8 cellular contexts compared by ENCODE assay signal in genomic region chr1:109482796-109483638, GRCh38. TPM values are rescaled to one million over a fixed set of nuclear protein-coding genes. Genes with fewer than 3 reads are reported as not detected.
DNase-seq lines count a peak whose midpoint lies in the region; ATAC-seq and TF ChIP-seq lines count a peak whose summit lies in the region.

No MANE protein-coding gene starts in this region.

- peak in 1 of 6 experiments; percentile 8 for TF ChIP-seq CTCF in Peyer's patch (IDR thresholded peaks at IDR 0.05)

- peak overlapping the region; percentile 92 for H3K4me2 ChIP-seq in skeletal muscle satellite cell (ENCODE audit: low read length)

- H3K9me3 ChIP-seq in Peyer's patch (no peaks in the 10 kb centered on the region), skeletal muscle satellite cell (replicated peaks; ENCODE audit: low read length) (no peaks in the 10 kb centered on the region)

- H3K27ac ChIP-seq in Peyer's patch = peak overlapping the region in 3 of 4 donors; percentile 15 to 81 (median 52)

- no peak for TF ChIP-seq POLR2A in Peyer's patch (IDR thresholded peaks at IDR 0.05)

- no peak overlapping the region for H3K9ac ChIP-seq in skeletal muscle satellite cell (ENCODE audit: low read depth, low read length)

- H3K27me3 ChIP-seq in Peyer's patch (no peaks in the 10 kb centered on the region), skeletal muscle satellite cell (ENCODE audit: control insufficient read depth, insufficient read depth, low read length) (peaks cover 33% of the 10 kb centered on the region)

- peak; percentile 22 for ATAC-seq in HG03064 (IDR thresholded peaks at IDR 0.05; ENCODE audit: low read depth, unreplicated experiment)

- peak overlapping the region; percentile 67 to 92 (median 78) for H3K4me3 ChIP-seq in Peyer's patch
- H3K4me3 ChIP-seq in iPS-11a (ENCODE audit: low read depth, low read length) = peak overlapping the region; percentile 53
- H3K4me3 ChIP-seq in skeletal muscle satellite cell (ENCODE audit: low read length) = peak overlapping the region; percentile 72

- H3K4me1 ChIP-seq in Peyer's patch = peaks cover 0 to 16% (median 8%) of the 10 kb centered on the region in 4 donors
- H3K4me1 ChIP-seq in skeletal muscle satellite cell (ENCODE audit: control insufficient read depth, insufficient read depth, low read length) = peaks cover 18% of the 10 kb centered on the region

- H3K36me3 ChIP-seq in Peyer's patch (peaks cover 0 to 5% (median 0%) of the 10 kb centered on the region in 3 donors), skeletal muscle satellite cell (ENCODE audit: insufficient read depth, low read length) (peaks cover 19% of the 10 kb centered on the region)

- DNase-seq in stimulated activated CD8-positive, alpha-beta memory T cell treated with anti-CD3 and anti-CD28 coated beads, Interleukin-12 subunit alpha, Interleukin-12 subunit beta, amount 100 ng/mL, for 1 hour (ENCODE audit: low read depth) = peak; percentile 20
- DNase-seq in stimulated activated CD8-positive, alpha-beta memory T cell treated with anti-CD3 and anti-CD28 coated beads, Interleukin-4, amount 100 ng/mL, for 48 hours = no peak
- DNase-seq in Peyer's patch = peak in 2 of 3 donors; percentile 46 to 65
- peak in 40 of 58 donors; percentile 7 to 89 (median 72) for DNase-seq in anterior cingulate cortex (lab: John Stamatoyannopoulos, UW)
- DNase-seq in GDM1 (lab: John Stamatoyannopoulos, UW) = no peak

RNA-seq across cellular contexts. Expression of gene ATXN7L2, which starts 0.7 kb away (rescaled TPM):
- total RNA-seq in Peyer's patch = 10 to 100 TPM in 1 of 4 donors, 1 to 10 TPM in 3; 2.3 to 12.7 (median 7.3) TPM
- 1.5 and 4.1 TPM in 2 replicates for total RNA-seq in skeletal muscle satellite cell (2012; rRNA removed)

RNA-seq across cellular contexts. Expression of gene CYB561D1, which starts 10.9 kb away (rescaled TPM):
- 10 to 100 TPM in 3 of 4 donors, 1 to 10 TPM in 1; 1.7 to 24.0 (median 20.9) TPM for total RNA-seq in Peyer's patch
- 3.3 and 4.4 TPM in 2 replicates for total RNA-seq in skeletal muscle satellite cell (2012; rRNA removed)

RNA-seq across cellular contexts. Expression of gene SYPL2, which starts 16.7 kb away (rescaled TPM):
- under 1 TPM in 1 of 4 donors, not detected in 3; 0.67 TPM for total RNA-seq in Peyer's patch
- under 0.01 and 0.25 TPM in 2 replicates for total RNA-seq in skeletal muscle satellite cell (2012; rRNA removed)

RNA-seq across cellular contexts. Expression of gene AMIGO1, which starts 26.5 kb away (rescaled TPM):
- total RNA-seq in Peyer's patch = 1 to 10 TPM; 2.5 to 7.4 (median 5.0) TPM
- under 0.01 and 0.25 TPM in 2 replicates for total RNA-seq in skeletal muscle satellite cell (2012; rRNA removed)

RNA-seq across cellular contexts. Expression of gene GPR61, which starts 56.7 kb away (rescaled TPM):
- total RNA-seq in Peyer's patch = under 1 TPM in 1 of 4 donors, not detected in 3; 0.40 TPM
- not detected in 2 replicates for total RNA-seq in skeletal muscle satellite cell (2012; rRNA removed)

Comparison
In these comparisons a context has a peak if more than half of its experiments do, and no peak if none do; other contexts are left out.
1. DNase-seq: peak in stimulated activated CD8-positive, alpha-beta memory T cell treated with anti-CD3 and anti-CD28 coated beads, Interleukin-12 subunit alpha, Interleukin-12 subunit beta, amount 100 ng/mL, for 1 hour (single experiment), Peyer's patch (2 of 3) and anterior cingulate cortex (40 of 58); none in stimulated activated CD8-positive, alpha-beta memory T cell treated with anti-CD3 and anti-CD28 coated beads, Interleukin-4, amount 100 ng/mL, for 48 hours (single experiment) and GDM1 (single experiment).
2. Peak in every context shown above with its lines, with median percentiles within 50 percentile points of each other: H3K4me3 ChIP-seq.